In genomic region chr13:45603338-45603737, GRCh38 we compare ENCODE assay signal across 7 cellular contexts. TPM values are rescaled to one million over a fixed set of nuclear protein-coding genes. Genes with fewer than 3 reads are reported as not detected.
"Had no signal": no experiment of that assay in that cellular context is flagged by ENCODE, and none has a peak within 500 bp of the region (broad histone marks: within the 10 kb centered on the region; RNA-seq: fewer than 3 reads in every experiment).

No MANE protein-coding gene starts in this region.

- DNase-seq: H9, HCEC 1CT had no signal

- H3K9me3 Mint-ChIP-seq: H9 had no signal

- H3K4me1 Mint-ChIP-seq: GM23338, H9, IgD-negative memory B cell had no signal

- ATAC-seq: GM23338, HepG2 had no signal

- H3K4me3 Mint-ChIP-seq: GM23338, H9, IgD-negative memory B cell had no signal

- H3K27ac Mint-ChIP-seq: GM23338, H9 had no signal

- H3K36me3 Mint-ChIP-seq: IgD-negative memory B cell had no signal

RNA-seq across cellular contexts. Expression of gene ERICH6B, which starts 12.2 kb away (rescaled TPM):
- total RNA-seq: GM23338, H1, H9, HepG2, HT1080 had no signal
